Comparison of ENCODE assay signal across 9 cellular contexts in genomic region chr13:44710576-44710975, GRCh38.
DNase-seq lines count a peak whose midpoint lies in the region; ATAC-seq, FAIRE-seq and TF ChIP-seq lines count a peak whose summit lies in the region.
"Had no signal": no experiment of that assay in that cellular context is flagged by ENCODE, and none has a peak within 500 bp of the region (broad histone marks: within the 10 kb centered on the region; RNA-seq: fewer than 3 reads in every experiment).

No MANE protein-coding gene starts in this region.

- H3K4me3 ChIP-seq in A549 (no peak overlapping the region), RWPE2 (ENCODE audit: severe bottlenecking) (no peak overlapping the region), prostate gland (no peak overlapping the region), endodermal cell (ENCODE audit: low read length) (no peak overlapping the region)

- peak overlapping the region; percentile 76 to 92 for H3K27ac ChIP-seq in A549
- peak overlapping the region; percentile 98 for H3K27ac ChIP-seq in RWPE2 (ENCODE audit: poor library complexity, severe bottlenecking)
- H3K27ac ChIP-seq in prostate gland: no peak overlapping the region
- H3K27ac ChIP-seq in endodermal cell (ENCODE audit: low read depth, low read length): no peak overlapping the region

- POLR2A ChIA-PET in A549 (lab: Yijun Ruan, JAX): no interaction called here

- 44% methylated on average over 2 of the region's 2 CpGs for WGBS in A549 (ENCODE audit: missing lambda C conversion rate)
- WGBS in prostate gland: 84% methylated on average over 2 of the region's 2 CpGs
- WGBS in endodermal cell (ENCODE audit: insufficient coverage in 1 of 2, insufficient read length in 1 of 2), 2 experiments: 89 to 100% methylated on average over 1 to 2 of the region's 2 CpGs

- H3K36me3 ChIP-seq in RWPE2 (ENCODE audit: low read depth) (no peaks in the 10 kb centered on the region), prostate gland (no peaks in the 10 kb centered on the region), endodermal cell (ENCODE audit: control insufficient read depth, insufficient read depth, low read length) (no peaks in the 10 kb centered on the region)

- H3K27me3 ChIP-seq in RWPE2 (ENCODE audit: insufficient read depth, poor library complexity, severe bottlenecking) (no peaks in the 10 kb centered on the region), prostate gland (replicated peaks; ENCODE audit: insufficient read depth) (no peaks in the 10 kb centered on the region), endodermal cell (ENCODE audit: control insufficient read depth, insufficient read depth, low read length, poor library complexity, severe bottlenecking) (no peaks in the 10 kb centered on the region)

- peaks cover 21% of the 10 kb centered on the region for H3K9me3 Mint-ChIP-seq in endodermal cell

- H3K4me1 Mint-ChIP-seq in endodermal cell: peaks cover under 1% of the 10 kb centered on the region

- H3K27ac Mint-ChIP-seq in endodermal cell: no peak overlapping the region

- H3K4me1 ChIP-seq in A549: peaks cover 39% of the 10 kb centered on the region
- peaks cover 51% of the 10 kb centered on the region for H3K4me1 ChIP-seq in RWPE2 (ENCODE audit: insufficient read depth, poor library complexity, severe bottlenecking)
- no peaks in the 10 kb centered on the region for H3K4me1 ChIP-seq in prostate gland (replicated peaks)
- H3K4me1 ChIP-seq in endodermal cell (ENCODE audit: control insufficient read depth, insufficient read depth, low read length): no peaks in the 10 kb centered on the region

- no peak overlapping the region for H3K4me3 Mint-ChIP-seq in endodermal cell

- peak; percentile 65 to 83 for ATAC-seq in A549
- peak; percentile 80 for ATAC-seq in GM21619 (IDR thresholded peaks at IDR 0.05; ENCODE audit: unreplicated experiment)
- peak; percentile 88 for ATAC-seq in RWPE2 (ENCODE audit: low read depth)

- peaks cover 3% of the 10 kb centered on the region for H3K36me3 Mint-ChIP-seq in endodermal cell (ENCODE audit: low read depth)

- CTCF ChIA-PET in A549 (lab: Yijun Ruan, JAX): interaction anchor here (1.0 kb wide), 1 partner anchor 15 kb away, joined by 4 read pairs; no protein-coding TSS in a partner anchor

- H3K4me2 ChIP-seq in A549: peak overlapping the region; percentile 44

- no peak overlapping the region for H3K9ac ChIP-seq in endodermal cell (ENCODE audit: extremely low read depth, low read length, poor library complexity, severe bottlenecking)

- TF ChIP-seq RAD21 in A549 (conservative IDR thresholded peaks at IDR 0.05 in 1 of 2, IDR thresholded peaks at IDR 0.05 in 1 of 2): 0 out of 5 replicates have a peak, but pooled peaks of 1 of the 2 experiments have one; percentile 12

- FAIRE-seq in A549 (lab: Jason Lieb, UNC): no peak

- peaks cover 7% of the 10 kb centered on the region; the same call in 1 of the 3 replicates for H3K9me3 ChIP-seq in A549
- H3K9me3 ChIP-seq in RWPE2 (ENCODE audit: severe bottlenecking): no peaks in the 10 kb centered on the region
- no peaks in the 10 kb centered on the region for H3K9me3 ChIP-seq in prostate gland
- H3K9me3 ChIP-seq in endodermal cell (ENCODE audit: control insufficient read depth, low read length): peaks cover 12% of the 10 kb centered on the region

- intact Hi-C loops in prostate gland (cut with DNase I): no loop called here

- peak in 1 of 2 experiments; percentile 44; a peak in 1 of 5 replicates for TF ChIP-seq EP300 in A549 (IDR thresholded peaks at IDR 0.05)

- no peaks in the 10 kb centered on the region for H3K27me3 Mint-ChIP-seq in endodermal cell (ENCODE audit: insufficient read depth)

- TF ChIP-seq CTCF in A549 (IDR thresholded peaks at IDR 0.05): no peak
- no peak for TF ChIP-seq CTCF in RWPE2 (IDR thresholded peaks at IDR 0.05; ENCODE audit: poor library complexity, severe bottlenecking)
- no peak for TF ChIP-seq CTCF in prostate gland (IDR thresholded peaks at IDR 0.05)
- TF ChIP-seq CTCF in endodermal cell (conservative IDR thresholded peaks at IDR 0.05): no peak

- peak; percentile 32 to 49 for DNase-seq in A549 (ENCODE audit: low read depth in 1 of 2, low spot score in 1 of 2)
- peak; percentile 54 for DNase-seq in RWPE2 (ENCODE audit: low spot score)
- peak; percentile 97 for DNase-seq in iris pigment epithelial cell (ENCODE audit: low read depth)
- no peak for DNase-seq in NCI-H2107 treated with DMSO at 0.1 percent for 48 hours (lab: John Stamatoyannopoulos, UW; ENCODE audit: unreplicated experiment)
- DNase-seq in NCI-H187 (lab: John Stamatoyannopoulos, UW): no peak
- DNase-seq in prostate gland (ENCODE audit: low spot score): no peak
- DNase-seq in endodermal cell: no peak
- DNase-seq: KG1 had no signal

- TF ChIP-seq POLR2A in A549 (IDR thresholded peaks at IDR 0.05; ENCODE audit: low read length): no peak
- TF ChIP-seq POLR2A in prostate gland (IDR thresholded peaks at IDR 0.05): no peak

TF ChIP-seq in A549, 52 proteins besides CTCF, POLR2A, EP300 and RAD21:
- no peak for TF ChIP-seq ESRRA (IDR thresholded peaks at IDR 0.05; ENCODE audit: borderline replicate concordance, low read length)
- no peak for TF ChIP-seq MYC (IDR thresholded peaks at IDR 0.05; ENCODE audit: borderline replicate concordance, low read length)
- peak; percentile 59 for TF ChIP-seq FOSL2 (IDR thresholded peaks at IDR 0.05)
- peak; percentile 67 for TF ChIP-seq FOSL2 (CRISPR knock-in tag; IDR thresholded peaks at IDR 0.05)
- no peak for TF ChIP-seq EHMT2 (IDR thresholded peaks at IDR 0.05; ENCODE audit: low read depth)
- peak; percentile 62; the same call in 1 of the 2 replicates for TF ChIP-seq JUNB (IDR thresholded peaks at IDR 0.05)
- TF ChIP-seq JUN (IDR thresholded peaks at IDR 0.05): 0 out of 5 replicates have a peak, but pooled peaks of 1 of the 2 experiments have one; percentile 31
- no peak for TF ChIP-seq PHF8 (IDR thresholded peaks at IDR 0.05; ENCODE audit: borderline replicate concordance, low read depth)

Comparison
In these comparisons a context has a peak if more than half of its experiments do, and no peak if none do; other contexts are left out.
1. DNase-seq: peak in A549 (2 of 2), RWPE2 (single experiment) and iris pigment epithelial cell (single experiment); none in NCI-H2107 treated with DMSO at 0.1 percent for 48 hours (single experiment), NCI-H187 (0 of 2), prostate gland (single experiment) and endodermal cell (single experiment).
2. H3K27ac ChIP-seq: peak in A549 (2 of 2) and RWPE2 (single experiment); none in prostate gland (0 of 2) and endodermal cell (single experiment).
3. Peak in every context shown above with its lines, with median percentiles within 50 percentile points of each other: ATAC-seq.